In the genomic region with DNA sequence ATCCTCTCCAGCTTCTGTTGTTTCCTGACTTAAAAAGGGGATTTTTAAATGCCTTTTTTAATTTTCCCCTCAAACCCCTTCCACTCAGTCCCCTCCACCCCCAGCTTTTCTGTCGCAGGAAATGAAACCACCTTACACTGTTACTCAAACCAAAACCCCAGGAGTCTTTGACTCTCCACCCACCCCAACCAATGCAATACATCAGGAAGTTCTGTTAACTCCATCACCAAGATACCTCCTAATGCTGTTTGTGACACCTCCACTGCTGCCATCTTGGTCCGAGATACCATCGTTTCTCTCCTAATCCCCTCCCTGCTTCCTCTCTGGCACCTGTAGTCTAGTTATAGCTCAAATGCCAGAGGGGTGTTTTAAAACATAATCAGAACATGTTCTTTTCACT, we compare ENCODE assay signal across 8 cellular contexts. TPM values are rescaled to one million over a fixed set of nuclear protein-coding genes. Genes with fewer than 3 reads are reported as not detected.
DNase-seq lines count a peak whose midpoint lies in the region; ATAC-seq and TF ChIP-seq lines count a peak whose summit lies in the region.
"Had no signal": no experiment of that assay in that cellular context is flagged by ENCODE, and none has a peak within 500 bp of the region (broad histone marks: within the 10 kb centered on the region; RNA-seq: fewer than 3 reads in every experiment).

No MANE protein-coding gene starts in this region.

- H3K4me3 Mint-ChIP-seq in type B pancreatic cell: no peak overlapping the region

- H3K9me3 Mint-ChIP-seq in type B pancreatic cell: peaks cover 7% of the 10 kb centered on the region

- peak; percentile 63 for DNase-seq in MV-4-11 (lab: John Stamatoyannopoulos, UW)
- peak; percentile 23 to 32 (median 31) for DNase-seq in stimulated activated CD4-positive, alpha-beta T cell treated with anti-CD3 and anti-CD28 coated beads, TNF-alpha, amount 100 ng/mL, for 24 hours (ENCODE audit: low read depth in 3 of 3)
- DNase-seq in kidney glomerular epithelial cell (lab: John Stamatoyannopoulos, UW): no peak
- no peak for DNase-seq in type B pancreatic cell (ENCODE audit: extremely low spot score, unreplicated experiment)
- no peak for DNase-seq in nucleus accumbens (lab: John Stamatoyannopoulos, UW)
- DNase-seq: left ventricle myocardium superior had no signal

- no peak overlapping the region for H3K27ac Mint-ChIP-seq in type B pancreatic cell

- H3K36me3 Mint-ChIP-seq in type B pancreatic cell: peaks cover 6% of the 10 kb centered on the region

- no peak for TF ChIP-seq CTCF in type B pancreatic cell (conservative IDR thresholded peaks at IDR 0.05)

- ATAC-seq in GM18909 (IDR thresholded peaks at IDR 0.05; ENCODE audit: poor library complexity, unreplicated experiment): peak; percentile 94
- peak; percentile 96 for ATAC-seq in GM21825 (IDR thresholded peaks at IDR 0.05; ENCODE audit: unreplicated experiment)
- ATAC-seq: left ventricle myocardium superior had no signal

- peaks cover under 1% of the 10 kb centered on the region for H3K4me1 Mint-ChIP-seq in type B pancreatic cell (ENCODE audit: unreplicated experiment)

- no peaks in the 10 kb centered on the region for H3K27me3 Mint-ChIP-seq in type B pancreatic cell

RNA-seq across cellular contexts. Expression of a gene that starts 25.4 kb away (rescaled TPM):
- 56.2 and 58.1 TPM in 2 replicates for total RNA-seq in type B pancreatic cell (ENCODE audit: low replicate concordance)

Comparison
In these comparisons a context has a peak if more than half of its experiments do, and no peak if none do; other contexts are left out.
1. DNase-seq: peak in MV-4-11 (single experiment) and stimulated activated CD4-positive, alpha-beta T cell treated with anti-CD3 and anti-CD28 coated beads, TNF-alpha, amount 100 ng/mL, for 24 hours (3 of 3); none in kidney glomerular epithelial cell (single experiment), type B pancreatic cell (single experiment) and nucleus accumbens (0 of 56).